In genomic region chr6:168441434-168442391, GRCh38 we compare ENCODE assay signal across 10 cellular contexts. TPM values are rescaled to one million over a fixed set of nuclear protein-coding genes. Genes with fewer than 3 reads are reported as not detected.
A peak's percentile ranks its signal among the peaks of the same experiment; 100 is the strongest.
DNase-seq lines count a peak whose midpoint lies in the region; ATAC-seq and TF ChIP-seq lines count a peak whose summit lies in the region.
"Had no signal": no experiment of that assay in that cellular context is flagged by ENCODE, and none has a peak within 500 bp of the region (broad histone marks: within the 10 kb centered on the region; RNA-seq: fewer than 3 reads in every experiment).

No MANE protein-coding gene starts in this region.

- no peak overlapping the region for H2AK5ac ChIP-seq in trophoblast cell (ENCODE audit: low read length)

- H3K36me3 ChIP-seq in A673 (ENCODE audit: insufficient read depth, low read length, poor library complexity, severe bottlenecking), result no peaks in the 10 kb centered on the region
- H3K36me3 ChIP-seq in SK-N-MC (ENCODE audit: insufficient read depth, low read length), result no peaks in the 10 kb centered on the region
- no peaks in the 10 kb centered on the region for H3K36me3 ChIP-seq in iPS DF 6.9 (ENCODE audit: control insufficient read depth, insufficient read depth, low read length)
- H3K36me3 ChIP-seq in trophoblast cell (ENCODE audit: control insufficient read depth in 1 of 2, insufficient read depth in 2 of 2, low read length in 2 of 2), result no peaks in the 10 kb centered on the region

- H3K4me2 ChIP-seq in trophoblast cell (ENCODE audit: low read length), result peak overlapping the region; percentile 97

- intact Hi-C loops in A673 (cut with micrococcal nuclease; ENCODE audit: unreplicated experiment), result loop anchor here (10.0 kb wide), 1 partner anchor 287 kb away; no protein-coding TSS in a partner anchor
- intact Hi-C loops in activated CD8-positive, alpha-beta T cell treated with anti-CD3 and anti-CD28 coated beads for 36 hours (cut with micrococcal nuclease), result no loop called here

- in situ Hi-C loops in G401 (cut with HindIII; ENCODE audit: low sequenced_read_pairs), result no loop called here

- no peak overlapping the region for H3K4ac ChIP-seq in trophoblast cell (ENCODE audit: low read depth, low read length)

- TF ChIP-seq CTCF in A673 (conservative IDR thresholded peaks at IDR 0.05; ENCODE audit: low read depth, low read length), result no peak
- TF ChIP-seq CTCF in activated CD8-positive, alpha-beta T cell treated with anti-CD3 and anti-CD28 coated beads for 36 hours (IDR thresholded peaks at IDR 0.05), result no peak

- H3K79me1 ChIP-seq in trophoblast cell (ENCODE audit: low read length), result peaks cover 4% of the 10 kb centered on the region

- peaks cover 2% of the 10 kb centered on the region for H3K4me1 Mint-ChIP-seq in activated CD8-positive, alpha-beta T cell treated with anti-CD3 and anti-CD28 coated beads for 36 hours (ENCODE audit: low read depth)

- H3K4me3 ChIP-seq in A673 (ENCODE audit: low read depth, low read length, poor library complexity, severe bottlenecking), result peak overlapping the region; percentile 42
- H3K4me3 ChIP-seq in SK-N-MC, result peak overlapping the region; percentile 72
- H3K4me3 ChIP-seq in iPS DF 6.9 (ENCODE audit: low read length), result peak overlapping the region; percentile 43; the same call in 1 of the 2 replicates
- peak overlapping the region; percentile 75 for H3K4me3 ChIP-seq in trophoblast cell (ENCODE audit: low read depth, low read length)

- H2BK5ac ChIP-seq in trophoblast cell (ENCODE audit: low read depth, low read length, poor library complexity), result no peak overlapping the region

- H3K27ac ChIP-seq in A673 (ENCODE audit: low read depth, low read length, poor library complexity, severe bottlenecking) (no peak overlapping the region), SK-N-MC (no peak overlapping the region), iPS DF 6.9 (ENCODE audit: low read length) (no peak overlapping the region), trophoblast cell (ENCODE audit: low read depth, low read length) (no peak overlapping the region)

- ATAC-seq in GM18517 (IDR thresholded peaks at IDR 0.05; ENCODE audit: unreplicated experiment) (no peak), GM18858 (IDR thresholded peaks at IDR 0.05; ENCODE audit: unreplicated experiment) (no peak)
- no peak for ATAC-seq in activated CD8-positive, alpha-beta T cell treated with anti-CD3 and anti-CD28 coated beads for 36 hours

- H3K4me3 Mint-ChIP-seq in activated CD8-positive, alpha-beta T cell treated with anti-CD3 and anti-CD28 coated beads for 36 hours, result no peak overlapping the region

- H2BK12ac ChIP-seq in trophoblast cell (ENCODE audit: low read length), result no peak overlapping the region

- peak overlapping the region; percentile 12 for H4K8ac ChIP-seq in trophoblast cell (ENCODE audit: low read depth, low read length)

- no peak overlapping the region for H3K9ac ChIP-seq in SK-N-MC (ENCODE audit: insufficient read length)
- H3K9ac ChIP-seq in trophoblast cell (ENCODE audit: low read length), result no peak overlapping the region

- H4K12ac ChIP-seq in trophoblast cell (ENCODE audit: low read depth, low read length), result no peak overlapping the region

- H3K4me1 ChIP-seq in A673 (ENCODE audit: insufficient read depth, low read length, poor library complexity, severe bottlenecking), result peaks cover 7% of the 10 kb centered on the region
- H3K4me1 ChIP-seq in iPS DF 6.9 (ENCODE audit: control insufficient read depth, insufficient read depth, low read length), result peaks cover 5% of the 10 kb centered on the region
- peaks cover 14 to 17% of the 10 kb centered on the region in 2 experiments for H3K4me1 ChIP-seq in trophoblast cell (ENCODE audit: control insufficient read depth in 1 of 2, insufficient read depth in 2 of 2, low read length in 2 of 2)

- H2AFZ ChIP-seq in trophoblast cell (ENCODE audit: insufficient read depth, low read length, poor library complexity), result peak overlapping the region; percentile 39

- POLR2A ChIA-PET in A673 (lab: Charles Lee; ENCODE audit: low non-redundant PET), result no interaction called here
- POLR2A ChIA-PET in activated CD8-positive, alpha-beta T cell treated with anti-CD3 and anti-CD28 coated beads for 36 hours (lab: Charles Lee), result no interaction called here

- H3K27me3 Mint-ChIP-seq in activated CD8-positive, alpha-beta T cell treated with anti-CD3 and anti-CD28 coated beads for 36 hours, result peaks cover 38% of the 10 kb centered on the region

- peak overlapping the region; percentile 23 for H2BK120ac ChIP-seq in trophoblast cell (ENCODE audit: insufficient read depth, low read length, poor library complexity)

- H3K9me3 ChIP-seq in A673 (ENCODE audit: low read depth, low read length, poor library complexity, severe bottlenecking), result no peaks in the 10 kb centered on the region
- no peaks in the 10 kb centered on the region for H3K9me3 ChIP-seq in SK-N-MC (ENCODE audit: low read depth, low read length)
- no peaks in the 10 kb centered on the region for H3K9me3 ChIP-seq in iPS DF 6.9 (ENCODE audit: control insufficient read depth, insufficient read depth, low read length)
- no peaks in the 10 kb centered on the region for H3K9me3 ChIP-seq in trophoblast cell (ENCODE audit: insufficient read depth, low read depth, low read length)
- H3K9me3 ChIP-seq: body of pancreas had no signal

- no peak overlapping the region for H3K18ac ChIP-seq in trophoblast cell (ENCODE audit: low read length)

- H3K79me2 ChIP-seq in trophoblast cell (ENCODE audit: control insufficient read depth, insufficient read depth, low read length, poor library complexity), result no peaks in the 10 kb centered on the region

- H3K27me3 ChIP-seq in A673 (replicated peaks; ENCODE audit: insufficient read depth, low read depth, low read length, poor library complexity) (peaks cover 60% of the 10 kb centered on the region), iPS DF 6.9 (ENCODE audit: control insufficient read depth, insufficient read depth, low read length) (peaks cover 13% of the 10 kb centered on the region; the same call in 1 of the 2 replicates), trophoblast cell (ENCODE audit: insufficient read depth, low read length) (peaks cover 32% of the 10 kb centered on the region)

- no peaks in the 10 kb centered on the region for H3K9me3 Mint-ChIP-seq in activated CD8-positive, alpha-beta T cell treated with anti-CD3 and anti-CD28 coated beads for 36 hours

- DNase-seq in A673 (ENCODE audit: low spot score) (no peak), SK-N-MC (ENCODE audit: low read depth, low spot score) (no peak), iPS DF 6.9 (ENCODE audit: low read depth, low spot score) (no peak), trophoblast cell (no peak), G401 (ENCODE audit: low spot score) (no peak)
- DNase-seq in activated CD8-positive, alpha-beta T cell treated with anti-CD3 and anti-CD28 coated beads for 36 hours, result no peak
- DNase-seq: NCI-H2081 treated with DMSO at 0.1 percent for 48 hours had no signal

- H3K36me3 Mint-ChIP-seq in activated CD8-positive, alpha-beta T cell treated with anti-CD3 and anti-CD28 coated beads for 36 hours (ENCODE audit: low read depth), result no peaks in the 10 kb centered on the region

- H3K23ac ChIP-seq in trophoblast cell (ENCODE audit: low read length), result no peak overlapping the region

- BruUV-seq in A673 (replicated peaks; lab: Mats Ljungman, UMichigan), result no TSS peak

- WGBS in iPS DF 6.9 (ENCODE audit: insufficient coverage, insufficient read length), result no CpG with 5 or more reads among the region's 87 CpGs
- WGBS in trophoblast cell (ENCODE audit: extremely low coverage, insufficient coverage, insufficient read length), result no CpG with 5 or more reads among the region's 87 CpGs

- no peak overlapping the region for H4K91ac ChIP-seq in trophoblast cell (ENCODE audit: low read depth, low read length)

- H3K14ac ChIP-seq in trophoblast cell (ENCODE audit: low read length), result no peak overlapping the region

- no peak overlapping the region for H3K27ac Mint-ChIP-seq in activated CD8-positive, alpha-beta T cell treated with anti-CD3 and anti-CD28 coated beads for 36 hours

- CTCF ChIA-PET in A673 (lab: Charles Lee), result no interaction called here
- CTCF ChIA-PET in activated CD8-positive, alpha-beta T cell treated with anti-CD3 and anti-CD28 coated beads for 36 hours (lab: Charles Lee), result no interaction called here

RNA-seq across cellular contexts. Expression of gene SMOC2, which starts 0.7 kb away (rescaled TPM):
- total RNA-seq in A673 (2021), result 1.7 and 1.8 TPM in 2 replicates
- 5.8 and 6.1 TPM in 2 replicates for polyA plus RNA-seq in trophoblast cell (2013)
- total RNA-seq in G401 (2014; rRNA removed; shearing (Covaris generic)), result 0.20 and 1.1 TPM in 2 replicates
- total RNA-seq in activated CD8-positive, alpha-beta T cell treated with anti-CD3 and anti-CD28 coated beads for 36 hours, result not detected
